ENCODE assay signal across 10 cellular contexts in the genomic region with DNA sequence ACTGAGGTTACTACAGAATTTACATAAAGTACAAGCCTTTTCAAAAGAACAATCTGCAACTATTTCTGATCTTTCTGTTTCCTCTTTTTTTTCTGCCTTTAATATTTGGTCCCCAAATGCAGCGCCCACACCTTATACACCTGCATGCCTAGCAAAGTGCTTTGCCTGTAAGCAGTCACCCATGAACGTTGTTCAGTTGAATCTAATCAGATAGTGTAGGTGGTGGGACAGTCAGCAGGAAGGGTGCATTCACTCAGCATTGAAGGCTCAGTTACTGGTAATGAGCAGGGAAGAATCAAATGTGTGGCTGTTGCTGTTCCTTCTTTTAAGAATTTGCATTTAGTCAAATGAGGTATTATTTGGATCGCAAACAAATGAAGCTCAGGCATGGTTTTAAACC.
DNase-seq lines count a peak whose midpoint lies in the region; ATAC-seq and TF ChIP-seq lines count a peak whose summit lies in the region.
"Had no signal": no experiment of that assay in that cellular context is flagged by ENCODE, and none has a peak within 500 bp of the region (broad histone marks: within the 10 kb centered on the region; RNA-seq: fewer than 3 reads in every experiment).

No MANE protein-coding gene starts in this region.

- WGBS in right cardiac atrium = 77% methylated on average over 3 of the region's 3 CpGs

- H3K4me1 ChIP-seq in right cardiac atrium (ENCODE audit: control insufficient read depth, insufficient read depth, low read length) = peaks cover 8% of the 10 kb centered on the region
- peaks cover 21% of the 10 kb centered on the region for H3K4me1 ChIP-seq in A673 (ENCODE audit: insufficient read depth, low read length, poor library complexity, severe bottlenecking)
- peaks cover 5% of the 10 kb centered on the region; the same call in 1 of the 2 replicates for H3K4me1 ChIP-seq in SJCRH30

- intact Hi-C loops in right cardiac atrium (cut with DNase I) (no loop called here), A673 (cut with micrococcal nuclease; ENCODE audit: unreplicated experiment) (no loop called here)

- H3K27ac ChIP-seq in right cardiac atrium (ENCODE audit: low read length) = peak overlapping the region; percentile 48
- H3K27ac ChIP-seq in A673 (ENCODE audit: low read depth, low read length, poor library complexity, severe bottlenecking) = no peak overlapping the region
- no peak overlapping the region for H3K27ac ChIP-seq in substantia nigra (ENCODE audit: low read depth, low read length, poor library complexity, severe bottlenecking)
- no peak overlapping the region for H3K27ac ChIP-seq in SJCRH30

- no TSS peak for BruUV-seq in A673 (replicated peaks; lab: Mats Ljungman, UMichigan)

- no peak for TF ChIP-seq CTCF in A673 (conservative IDR thresholded peaks at IDR 0.05; ENCODE audit: low read depth, low read length)

- DNase-seq in right cardiac atrium (no peak), NCI-H2196 treated with DMSO at 0.1 percent for 48 hours (lab: John Stamatoyannopoulos, UW; ENCODE audit: unreplicated experiment) (no peak), A673 (ENCODE audit: low spot score) (no peak), substantia nigra (lab: John Stamatoyannopoulos, UW) (no peak), SJCRH30 (no peak)
- DNase-seq: activated CD4-positive, alpha-beta T cell treated with anti-CD3 and anti-CD28 coated beads for 48 hours; activated naive CD8-positive, alpha-beta T cell treated with anti-CD3 and anti-CD28 coated beads, Interleukin-2, amount 50 U/mL, for 24 hours had no signal

- CTCF ChIA-PET in A673 (lab: Charles Lee) = no interaction called here

- H3K27me3 ChIP-seq in right cardiac atrium (ENCODE audit: control insufficient read depth, insufficient read depth) (no peaks in the 10 kb centered on the region), A673 (replicated peaks; ENCODE audit: insufficient read depth, low read depth, low read length, poor library complexity) (no peaks in the 10 kb centered on the region), SJCRH30 (no peaks in the 10 kb centered on the region)

- ATAC-seq in GM18909 (IDR thresholded peaks at IDR 0.05; ENCODE audit: poor library complexity, unreplicated experiment) (peak; percentile 72), GM21786 (IDR thresholded peaks at IDR 0.05; ENCODE audit: unreplicated experiment) (peak; percentile 43), HG03378 (IDR thresholded peaks at IDR 0.05; ENCODE audit: unreplicated experiment) (peak; percentile 74), right cardiac atrium (no peak)
- ATAC-seq: activated naive CD8-positive, alpha-beta T cell treated with anti-CD3 and anti-CD28 coated beads, Interleukin-2, amount 50 U/mL, for 24 hours had no signal

- H3K36me3 ChIP-seq in A673 (ENCODE audit: insufficient read depth, low read length, poor library complexity, severe bottlenecking) = no peaks in the 10 kb centered on the region
- H3K36me3 ChIP-seq in SJCRH30 = peaks cover 7% of the 10 kb centered on the region; the same call in 1 of the 2 replicates

- H3K4me3 ChIP-seq in right cardiac atrium (ENCODE audit: low read length) (no peak overlapping the region), A673 (ENCODE audit: low read depth, low read length, poor library complexity, severe bottlenecking) (no peak overlapping the region), SJCRH30 (no peak overlapping the region)

- H3K9me3 ChIP-seq in right cardiac atrium (ENCODE audit: control insufficient read depth, low read length) (no peaks in the 10 kb centered on the region), A673 (ENCODE audit: low read depth, low read length, poor library complexity, severe bottlenecking) (no peaks in the 10 kb centered on the region), SJCRH30 (replicated peaks) (no peaks in the 10 kb centered on the region)

- POLR2A ChIA-PET in A673 (lab: Charles Lee; ENCODE audit: low non-redundant PET) = no interaction called here

Comparison
In these comparisons a context has a peak if more than half of its experiments do, and no peak if none do; other contexts are left out.
1. ATAC-seq: peak in GM18909 (single experiment), GM21786 (single experiment) and HG03378 (single experiment); none in right cardiac atrium (0 of 2).